Comparison of ENCODE assay signal across 9 cellular contexts in the genomic region with DNA sequence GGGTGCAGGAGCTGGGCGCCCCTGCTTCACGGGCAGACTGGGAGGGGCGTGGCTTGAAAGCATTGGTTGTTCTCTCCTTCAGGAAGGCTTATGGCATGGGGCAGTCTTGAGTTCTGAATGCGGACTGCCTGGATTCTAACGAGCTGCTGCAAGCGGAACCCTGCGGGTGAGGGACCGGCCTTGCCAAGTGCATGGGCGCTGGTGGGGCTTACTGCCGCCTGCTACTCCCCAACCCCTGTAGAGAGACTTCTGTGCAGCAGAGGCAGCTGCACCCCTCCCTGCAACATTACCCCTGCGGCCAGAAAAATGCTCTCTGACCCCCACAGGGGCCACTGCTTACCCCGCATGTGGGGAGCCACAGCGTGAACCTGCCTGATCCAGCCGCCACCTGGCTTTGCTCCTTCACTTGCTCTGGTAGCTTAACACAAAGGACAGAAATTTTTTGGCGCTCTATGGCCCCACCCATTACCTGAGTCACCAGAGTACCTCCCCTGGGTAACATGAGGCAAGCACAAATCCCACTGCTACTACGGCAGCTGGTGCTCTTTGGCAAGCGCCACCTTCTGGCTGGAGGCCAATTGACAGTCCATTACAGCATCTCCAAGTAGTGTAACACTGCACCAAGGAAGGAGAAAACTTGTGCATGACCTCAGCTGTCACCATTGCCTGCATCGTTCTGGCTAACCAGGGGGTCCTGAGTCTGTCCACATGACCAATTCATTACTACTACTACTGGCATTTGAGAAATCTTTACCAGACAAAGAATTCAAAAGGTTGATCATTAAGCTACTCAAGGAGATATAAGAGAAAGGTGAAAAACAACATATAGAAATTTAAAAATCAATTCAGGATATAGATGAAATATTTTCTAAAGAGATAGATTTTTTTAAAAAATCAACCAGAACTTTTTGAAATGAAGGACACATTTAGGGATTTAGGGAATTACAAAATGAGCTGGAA.
DNase-seq lines count a peak whose midpoint lies in the region; ATAC-seq and TF ChIP-seq lines count a peak whose summit lies in the region.
"Had no signal": no experiment of that assay in that cellular context is flagged by ENCODE, and none has a peak within 500 bp of the region (broad histone marks: within the 10 kb centered on the region; RNA-seq: fewer than 3 reads in every experiment).

No MANE protein-coding gene starts in this region.

- DNase-seq in AML-193 (lab: John Stamatoyannopoulos, UW) (peak; percentile 68 to 75), NOMO-1 treated with DMSO at 0.1 percent for 48 hours (lab: John Stamatoyannopoulos, UW; ENCODE audit: unreplicated experiment) (peak; percentile 92), activated T-cell treated with anti-CD3 and anti-CD28 coated beads for 1 hour (ENCODE audit: low read depth) (peak; percentile 90), erythroblast (lab: John Stamatoyannopoulos, UW) (peak; percentile 95)
- DNase-seq in stimulated activated CD8-positive, alpha-beta memory T cell treated with anti-CD3 and anti-CD28 coated beads, Interleukin-4, amount 100 ng/mL, for 4 hours (ENCODE audit: low read depth in 2 of 2, low spot score in 1 of 2) = peak; percentile 84 to 88

- H3K4me3 ChIP-seq in mucosa of stomach (ENCODE audit: low read length) = peak overlapping the region; percentile 88
- H3K4me3 ChIP-seq: SK-N-MC had no signal

- no peaks in the 10 kb centered on the region for H3K27me3 ChIP-seq in mucosa of stomach (ENCODE audit: control insufficient read depth, insufficient read depth, low read length)

- H3K9me3 ChIP-seq in mucosa of stomach (ENCODE audit: control insufficient read depth, low read length) = no peaks in the 10 kb centered on the region

- no peaks in the 10 kb centered on the region for H3K36me3 ChIP-seq in mucosa of stomach (ENCODE audit: control insufficient read depth, insufficient read depth, low read length)

- peak overlapping the region; percentile 70 for H3K9ac ChIP-seq in mucosa of stomach (ENCODE audit: low read length)

- TF ChIP-seq POLR2A in erythroblast (IDR thresholded peaks at IDR 0.05; ENCODE audit: low read length) = peak; percentile 82

- peaks cover 14% of the 10 kb centered on the region for H3K4me1 ChIP-seq in mucosa of stomach (ENCODE audit: control insufficient read depth, insufficient read depth, low read length)

- ATAC-seq in GM19043 (IDR thresholded peaks at IDR 0.05; ENCODE audit: low read depth, unreplicated experiment) = peak; percentile 99
- peak; percentile 99 for ATAC-seq in HG03342 (IDR thresholded peaks at IDR 0.05; ENCODE audit: unreplicated experiment)

Comparison
In these comparisons a context has a peak if more than half of its experiments do, and no peak if none do; other contexts are left out.
1. Peak in every context shown above with its lines: DNase-seq, ATAC-seq and H3K4me3 ChIP-seq.